In the genomic region with DNA sequence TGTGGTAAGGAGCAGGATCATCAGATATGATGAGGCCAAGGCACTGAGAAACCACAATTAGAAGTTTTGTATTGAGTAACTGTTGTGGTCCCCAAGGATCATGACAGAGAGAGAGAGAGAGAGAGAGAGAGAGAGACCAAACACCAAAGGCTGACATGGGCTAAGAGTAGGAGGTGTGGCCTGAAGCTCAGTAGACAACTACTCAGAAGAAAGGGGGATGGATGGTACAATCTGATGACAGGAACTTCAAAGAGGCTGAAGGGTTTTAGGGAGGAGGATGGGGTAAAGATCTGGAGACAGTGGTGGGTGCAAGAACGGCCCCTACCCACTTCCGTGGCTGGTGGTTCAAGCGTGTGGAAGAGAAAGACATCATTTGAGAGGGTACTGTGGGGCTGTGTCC, we compare ENCODE assay signal across 26 cellular contexts.
"Had no signal": no experiment of that assay in that cellular context is flagged by ENCODE, and none has a peak within 500 bp of the region (broad histone marks: within the 10 kb centered on the region; RNA-seq: fewer than 3 reads in every experiment).

No MANE protein-coding gene starts in this region.

- H3K4me3 ChIP-seq: colonic mucosa, esophagus muscularis mucosa, gastroesophageal sphincter, heart left ventricle, hepatocyte, left lung, mucosa of descending colon, prostate gland, right atrium auricular region, skin epidermis, spleen, stomach, thyroid gland, upper lobe of left lung had no signal

- H3K4me1 Mint-ChIP-seq: mesothelial cell of epicardium; naive B cell; stimulated activated effector memory CD8-positive, alpha-beta T cell treated with anti-CD3 and anti-CD28 coated beads, Interleukin-12 subunit alpha, Interleukin-12 subunit beta, amount 100 ng/mL, for 72 hours had no signal

- H3K27me3 Mint-ChIP-seq: dendritic cell treated with granulocyte-macrophage colony-stimulating factor and Interleukin-4, amounts not matched to agents 40 ng/mL and 50 ng/mL, for 4 days had no signal

- H2AFZ ChIP-seq: hepatocyte had no signal

- H3K27ac ChIP-seq: colonic mucosa, esophagus muscularis mucosa, foreskin keratinocyte, gastroesophageal sphincter, heart left ventricle, hepatocyte, left lung, prostate gland, right atrium auricular region, skin epidermis, spleen, stomach, thyroid gland, upper lobe of left lung had no signal

- H3K27me3 ChIP-seq: colonic mucosa, foreskin keratinocyte, gastroesophageal sphincter, heart left ventricle, hepatocyte, right atrium auricular region, spleen, stomach, thyroid gland, upper lobe of left lung had no signal

- H3K79me2 ChIP-seq: hepatocyte had no signal

- H3K9me3 ChIP-seq: colonic mucosa, left lung, prostate gland, right atrium auricular region, thyroid gland, upper lobe of left lung had no signal

- H3K4me3 Mint-ChIP-seq: dendritic cell treated with granulocyte-macrophage colony-stimulating factor and Interleukin-4, amounts not matched to agents 40 ng/mL and 50 ng/mL, for 4 days; mesothelial cell of epicardium; naive B cell; natural killer cell treated with Interleukin-12 subunit alpha and Interleukin-12 subunit beta and Interleukin-15 and Interleukin-18, amount 100 ng/mL, for 72 hours; stimulated activated effector memory CD8-positive, alpha-beta T cell treated with anti-CD3 and anti-CD28 coated beads, Interleukin-12 subunit alpha, Interleukin-12 subunit beta, amount 100 ng/mL, for 72 hours had no signal

- H3K36me3 Mint-ChIP-seq: mesothelial cell of epicardium; natural killer cell treated with Interleukin-12 subunit alpha and Interleukin-12 subunit beta and Interleukin-15 and Interleukin-18, amount 100 ng/mL, for 72 hours; stimulated activated effector memory CD8-positive, alpha-beta T cell treated with anti-CD3 and anti-CD28 coated beads, Interleukin-12 subunit alpha, Interleukin-12 subunit beta, amount 100 ng/mL, for 72 hours had no signal

- DNase-seq: colonic mucosa; effector memory CD4-positive, alpha-beta T cell; foreskin keratinocyte; heart left ventricle; left cardiac atrium; left lung; mesenchymal stem cell; mucosa of descending colon; naive B cell; nucleus accumbens; spleen; stimulated activated CD4-positive, alpha-beta T cell treated with anti-CD3 and anti-CD28 coated beads, Interleukin-4, amount 100 ng/mL, for 1 hour; stimulated activated naive CD4-positive, alpha-beta T cell treated with Interleukin-2 at 50 U/mL for 16 hours; stomach; thyroid gland had no signal

- H3K4me2 ChIP-seq: hepatocyte had no signal

- H3K4me1 ChIP-seq: colonic mucosa, foreskin keratinocyte, gastroesophageal sphincter, heart left ventricle, left lung, prostate gland, right atrium auricular region, thyroid gland, upper lobe of left lung had no signal

- H3K9me3 Mint-ChIP-seq: dendritic cell treated with granulocyte-macrophage colony-stimulating factor and Interleukin-4, amounts not matched to agents 40 ng/mL and 50 ng/mL, for 4 days had no signal

- H3K27ac Mint-ChIP-seq: dendritic cell treated with granulocyte-macrophage colony-stimulating factor and Interleukin-4, amounts not matched to agents 40 ng/mL and 50 ng/mL, for 4 days; mesothelial cell of epicardium; naive B cell; natural killer cell treated with Interleukin-12 subunit alpha and Interleukin-12 subunit beta and Interleukin-15 and Interleukin-18, amount 100 ng/mL, for 72 hours; stimulated activated effector memory CD8-positive, alpha-beta T cell treated with anti-CD3 and anti-CD28 coated beads, Interleukin-12 subunit alpha, Interleukin-12 subunit beta, amount 100 ng/mL, for 72 hours had no signal

- H3K36me3 ChIP-seq: colonic mucosa, esophagus muscularis mucosa, gastroesophageal sphincter, heart left ventricle, left lung, prostate gland, right atrium auricular region, spleen, stomach, thyroid gland, upper lobe of left lung had no signal
